ENCODE assay signal across 1 cellular context in the genomic region with DNA sequence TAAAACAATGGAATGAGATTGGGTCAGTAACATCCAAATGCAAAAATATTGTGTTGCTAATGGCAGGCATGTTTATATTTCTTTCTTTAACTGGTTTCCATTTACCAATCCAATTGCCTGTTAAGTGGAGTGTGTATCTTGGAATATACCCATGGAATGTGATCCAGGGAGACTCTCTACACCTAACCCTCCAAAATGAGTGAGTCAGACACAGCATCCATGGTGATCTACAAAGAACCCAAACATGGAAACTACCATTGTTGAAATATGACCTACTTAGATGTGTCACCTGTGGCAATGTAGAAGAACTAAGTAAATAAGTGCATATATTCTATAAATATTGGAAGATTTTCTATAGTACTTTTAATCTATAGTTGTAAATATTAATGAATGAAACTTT.
TF ChIP-seq lines count a peak whose summit lies in the region.

No MANE protein-coding gene starts in this region.

TF ChIP-seq in HepG2, 621 proteins besides CTCF, POLR2A, EP300 and RAD21 (continued from another document):
- no peak for TF ChIP-seq PCBP1 (IDR thresholded peaks at IDR 0.05; ENCODE audit: borderline replicate concordance, low read depth, low read length)
- TF ChIP-seq, protein P1, sequence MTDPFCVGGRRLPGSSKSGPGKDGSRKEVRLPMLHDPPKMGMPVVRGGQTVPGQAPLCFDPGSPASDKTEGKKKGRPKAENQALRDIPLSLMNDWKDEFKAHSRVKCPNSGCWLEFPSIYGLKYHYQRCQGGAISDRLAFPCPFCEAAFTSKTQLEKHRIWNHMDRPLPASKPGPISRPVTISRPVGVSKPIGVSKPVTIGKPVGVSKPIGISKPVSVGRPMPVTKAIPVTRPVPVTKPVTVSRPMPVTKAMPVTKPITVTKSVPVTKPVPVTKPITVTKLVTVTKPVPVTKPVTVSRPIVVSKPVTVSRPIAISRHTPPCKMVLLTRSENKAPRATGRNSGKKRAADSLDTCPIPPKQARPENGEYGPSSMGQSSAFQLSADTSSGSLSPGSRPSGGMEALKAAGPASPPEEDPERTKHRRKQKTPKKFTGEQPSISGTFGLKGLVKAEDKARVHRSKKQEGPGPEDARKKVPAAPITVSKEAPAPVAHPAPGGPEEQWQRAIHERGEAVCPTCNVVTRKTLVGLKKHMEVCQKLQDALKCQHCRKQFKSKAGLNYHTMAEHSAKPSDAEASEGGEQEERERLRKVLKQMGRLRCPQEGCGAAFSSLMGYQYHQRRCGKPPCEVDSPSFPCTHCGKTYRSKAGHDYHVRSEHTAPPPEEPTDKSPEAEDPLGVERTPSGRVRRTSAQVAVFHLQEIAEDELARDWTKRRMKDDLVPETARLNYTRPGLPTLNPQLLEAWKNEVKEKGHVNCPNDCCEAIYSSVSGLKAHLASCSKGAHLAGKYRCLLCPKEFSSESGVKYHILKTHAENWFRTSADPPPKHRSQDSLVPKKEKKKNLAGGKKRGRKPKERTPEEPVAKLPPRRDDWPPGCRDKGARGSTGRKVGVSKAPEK (CRISPR knock-in tag; IDR thresholded peaks at IDR 0.05; ENCODE audit: borderline replicate concordance) = no peak
- TF ChIP-seq, protein P2, sequence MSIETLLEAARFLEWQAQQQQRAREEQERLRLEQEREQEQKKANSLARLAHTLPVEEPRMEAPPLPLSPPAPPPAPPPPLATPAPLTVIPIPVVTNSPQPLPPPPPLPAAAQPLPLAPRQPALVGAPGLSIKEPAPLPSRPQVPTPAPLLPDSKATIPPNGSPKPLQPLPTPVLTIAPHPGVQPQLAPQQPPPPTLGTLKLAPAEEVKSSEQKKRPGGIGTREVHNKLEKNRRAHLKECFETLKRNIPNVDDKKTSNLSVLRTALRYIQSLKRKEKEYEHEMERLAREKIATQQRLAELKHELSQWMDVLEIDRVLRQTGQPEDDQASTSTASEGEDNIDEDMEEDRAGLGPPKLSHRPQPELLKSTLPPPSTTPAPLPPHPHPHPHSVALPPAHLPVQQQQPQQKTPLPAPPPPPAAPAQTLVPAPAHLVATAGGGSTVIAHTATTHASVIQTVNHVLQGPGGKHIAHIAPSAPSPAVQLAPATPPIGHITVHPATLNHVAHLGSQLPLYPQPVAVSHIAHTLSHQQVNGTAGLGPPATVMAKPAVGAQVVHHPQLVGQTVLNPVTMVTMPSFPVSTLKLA (IDR thresholded peaks at IDR 0.05) = no peak
- TF ChIP-seq MEF2D (CRISPR knock-in tag; IDR thresholded peaks at IDR 0.05) = no peak
- TF ChIP-seq MED1 (CRISPR knock-in tag; IDR thresholded peaks at IDR 0.05) = no peak
- TF ChIP-seq ZKSCAN1 (IDR thresholded peaks at IDR 0.05; ENCODE audit: low read length) = no peak
